ENCODE assay signal across 1 cellular context in the genomic region with DNA sequence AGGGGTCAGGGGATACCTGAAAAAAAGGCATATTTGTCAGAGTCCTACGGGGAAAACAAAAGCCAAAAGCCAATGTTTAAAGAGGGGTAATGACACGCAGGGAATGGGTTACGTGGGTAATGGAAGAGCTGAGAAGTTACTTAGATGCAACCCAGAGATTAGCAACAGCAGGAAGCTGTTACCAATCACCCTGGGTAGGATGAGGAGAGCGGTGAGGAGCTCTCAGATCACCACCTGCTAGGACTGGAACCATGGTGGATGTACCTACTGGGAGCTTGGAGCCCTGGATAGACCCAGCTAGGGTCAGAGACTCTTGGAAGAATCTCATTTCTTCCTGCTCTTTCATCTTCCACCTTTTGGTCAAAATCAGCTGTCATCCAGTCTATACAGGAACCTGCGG.
TF ChIP-seq lines count a peak whose summit lies in the region.

No MANE protein-coding gene starts in this region.

TF ChIP-seq in K562, 482 proteins besides CTCF, POLR2A, EP300 and RAD21:
- TF ChIP-seq CSDE1 (IDR thresholded peaks at IDR 0.05) = no peak
- no peak for TF ChIP-seq CHD2 (IDR thresholded peaks at IDR 0.05; ENCODE audit: low read depth, low read length)
- no peak for TF ChIP-seq TAF15 (IDR thresholded peaks at IDR 0.05; ENCODE audit: low read depth, low read length)
- no peak for TF ChIP-seq ZKSCAN1 (IDR thresholded peaks at IDR 0.05; ENCODE audit: low read depth, low read length)
- TF ChIP-seq TAF9B (IDR thresholded peaks at IDR 0.05; ENCODE audit: partially characterized antibody) = no peak
- TF ChIP-seq ZNF121 (CRISPR knock-in tag; conservative IDR thresholded peaks at IDR 0.05) = no peak
- no peak for TF ChIP-seq ZC3H4 (CRISPR knock-in tag; IDR thresholded peaks at IDR 0.05; ENCODE audit: borderline replicate concordance)
- TF ChIP-seq ZBED1 (IDR thresholded peaks at IDR 0.05) = no peak
- no peak for TF ChIP-seq ZFPM2 (CRISPR knock-in tag; IDR thresholded peaks at IDR 0.05)
- TF ChIP-seq, protein P1, sequence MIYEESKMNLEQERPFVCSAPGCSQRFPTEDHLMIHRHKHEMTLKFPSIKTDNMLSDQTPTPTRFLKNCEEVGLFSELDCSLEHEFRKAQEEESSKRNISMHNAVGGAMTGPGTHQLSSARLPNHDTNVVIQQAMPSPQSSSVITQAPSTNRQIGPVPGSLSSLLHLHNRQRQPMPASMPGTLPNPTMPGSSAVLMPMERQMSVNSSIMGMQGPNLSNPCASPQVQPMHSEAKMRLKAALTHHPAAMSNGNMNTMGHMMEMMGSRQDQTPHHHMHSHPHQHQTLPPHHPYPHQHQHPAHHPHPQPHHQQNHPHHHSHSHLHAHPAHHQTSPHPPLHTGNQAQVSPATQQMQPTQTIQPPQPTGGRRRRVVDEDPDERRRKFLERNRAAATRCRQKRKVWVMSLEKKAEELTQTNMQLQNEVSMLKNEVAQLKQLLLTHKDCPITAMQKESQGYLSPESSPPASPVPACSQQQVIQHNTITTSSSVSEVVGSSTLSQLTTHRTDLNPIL (CRISPR knock-in tag; IDR thresholded peaks at IDR 0.05) = no peak
- TF ChIP-seq TCF3 (CRISPR knock-in tag; IDR thresholded peaks at IDR 0.05) = no peak
- no peak for TF ChIP-seq RBM17 (IDR thresholded peaks at IDR 0.05; ENCODE audit: borderline replicate concordance, low read depth, low read length)
- no peak for TF ChIP-seq ZNF311 (CRISPR knock-in tag; IDR thresholded peaks at IDR 0.05)
- TF ChIP-seq KHSRP (IDR thresholded peaks at IDR 0.05) = no peak
- no peak for TF ChIP-seq GABPA (tag; conservative IDR thresholded peaks at IDR 0.05; ENCODE audit: low read depth)
